Comparison of ENCODE assay signal across 15 cellular contexts in genomic region chr12:94586589-94587259, GRCh38.
DNase-seq lines count a peak whose midpoint lies in the region; ATAC-seq and TF ChIP-seq lines count a peak whose summit lies in the region.
"Had no signal": no experiment of that assay in that cellular context is flagged by ENCODE, and none has a peak within 500 bp of the region (broad histone marks: within the 10 kb centered on the region; RNA-seq: fewer than 3 reads in every experiment).

No MANE protein-coding gene starts in this region.

- DNase-seq in LoVo (ENCODE audit: low spot score), result peak; percentile 69
- DNase-seq in epithelial cell of prostate (ENCODE audit: low read depth, low spot score), result no peak
- DNase-seq in lower lobe of right lung, result no peak
- no peak for DNase-seq in NCI-H146 (lab: John Stamatoyannopoulos, UW)
- DNase-seq in NCI-H1417 treated with DMSO at 0.1 percent for 48 hours (lab: John Stamatoyannopoulos, UW), result no peak
- no peak for DNase-seq in suprapubic skin (ENCODE audit: low spot score in 2 of 2)
- DNase-seq: activated CD4-positive, alpha-beta T cell treated with anti-CD3 and anti-CD28 coated beads, Interleukin-2, amount 10 ng/mL, durations not matched to agents 24 days and 14 days; activated T-cell treated with anti-CD3 and anti-CD28 coated beads, Interleukin-2, amount 50 U/mL, for 72 hours; CD8-positive, alpha-beta memory T cell; NCI-H2107; stimulated activated naive CD4-positive, alpha-beta T cell treated with Interleukin-2 at 50 U/mL for 16 hours; T-cell had no signal

- ATAC-seq in lower lobe of right lung, result no peak
- ATAC-seq: activated T-cell treated with anti-CD3 and anti-CD28 coated beads, Interleukin-2, amount 50 U/mL, for 72 hours; T-cell had no signal

- H3K4me3 ChIP-seq in lower lobe of right lung (no peak overlapping the region), subcutaneous abdominal adipose tissue (ENCODE audit: low read depth in 1 of 5, low read length in 5 of 5) (peak overlapping the region in 3 of 5 donors; percentile 1 to 43 (median 28)), suprapubic skin (no peak overlapping the region)
- H3K4me3 ChIP-seq: ascending aorta had no signal

- H3K9ac ChIP-seq in subcutaneous abdominal adipose tissue (ENCODE audit: low read length in 5 of 5), result no peak overlapping the region

- H3K27ac ChIP-seq in epithelial cell of prostate (peak overlapping the region; percentile 6), lower lobe of right lung (peak overlapping the region; percentile 54), subcutaneous abdominal adipose tissue (ENCODE audit: low read depth, low read length) (peak overlapping the region; percentile 44), suprapubic skin (no peak overlapping the region)
- H3K27ac ChIP-seq: ascending aorta, neutrophil had no signal

- peaks cover 11% of the 10 kb centered on the region for H3K4me1 ChIP-seq in lower lobe of right lung
- peaks cover 4 to 54% (median 19%) of the 10 kb centered on the region in 5 donors for H3K4me1 ChIP-seq in subcutaneous abdominal adipose tissue (ENCODE audit: control insufficient read depth in 5 of 5, insufficient read depth in 5 of 5, low read length in 5 of 5)
- H3K4me1 ChIP-seq in suprapubic skin, result peaks cover 13% of the 10 kb centered on the region
- H3K4me1 ChIP-seq: ascending aorta had no signal

- H3K36me3 ChIP-seq in lower lobe of right lung, result peaks cover 4% of the 10 kb centered on the region
- peaks cover 0 to 8% (median 6%) of the 10 kb centered on the region in 5 donors for H3K36me3 ChIP-seq in subcutaneous abdominal adipose tissue (ENCODE audit: control insufficient read depth in 5 of 5, insufficient read depth in 5 of 5, low read length in 5 of 5)
- H3K36me3 ChIP-seq in suprapubic skin, result peaks cover 5% of the 10 kb centered on the region

- TF ChIP-seq EP300 in suprapubic skin (IDR thresholded peaks at IDR 0.05), result no peak

- H3K9me3 ChIP-seq in lower lobe of right lung (no peaks in the 10 kb centered on the region), subcutaneous abdominal adipose tissue (ENCODE audit: control insufficient read depth in 5 of 5, low read length in 5 of 5) (no peaks in the 10 kb centered on the region), suprapubic skin (no peaks in the 10 kb centered on the region)
- H3K9me3 ChIP-seq: ascending aorta, neutrophil had no signal

- intact Hi-C loops in lower lobe of right lung (cut with DNase I), result no loop called here

- no peaks in the 10 kb centered on the region for H3K27me3 ChIP-seq in lower lobe of right lung (ENCODE audit: low read depth)
- H3K27me3 ChIP-seq in subcutaneous abdominal adipose tissue (ENCODE audit: control insufficient read depth in 5 of 5, insufficient read depth in 4 of 5, low read length in 5 of 5), result no peaks in the 10 kb centered on the region
- no peaks in the 10 kb centered on the region for H3K27me3 ChIP-seq in suprapubic skin
- H3K27me3 ChIP-seq: ascending aorta, neutrophil had no signal

- TF ChIP-seq CTCF in lower lobe of right lung (IDR thresholded peaks at IDR 0.05) (no peak), suprapubic skin (IDR thresholded peaks at IDR 0.05) (no peak)

- TF ChIP-seq POLR2A in suprapubic skin (IDR thresholded peaks at IDR 0.05), result no peak

- 62% methylated on average over 8 of the region's 8 CpGs for WGBS in suprapubic skin

Comparison
In these comparisons a context has a peak if more than half of its experiments do, and no peak if none do; other contexts are left out.
1. H3K4me3 ChIP-seq: peak in subcutaneous abdominal adipose tissue (3 of 5); none in lower lobe of right lung (single experiment) and suprapubic skin (single experiment).